Comparison of ENCODE assay signal across 9 cellular contexts in the genomic region with DNA sequence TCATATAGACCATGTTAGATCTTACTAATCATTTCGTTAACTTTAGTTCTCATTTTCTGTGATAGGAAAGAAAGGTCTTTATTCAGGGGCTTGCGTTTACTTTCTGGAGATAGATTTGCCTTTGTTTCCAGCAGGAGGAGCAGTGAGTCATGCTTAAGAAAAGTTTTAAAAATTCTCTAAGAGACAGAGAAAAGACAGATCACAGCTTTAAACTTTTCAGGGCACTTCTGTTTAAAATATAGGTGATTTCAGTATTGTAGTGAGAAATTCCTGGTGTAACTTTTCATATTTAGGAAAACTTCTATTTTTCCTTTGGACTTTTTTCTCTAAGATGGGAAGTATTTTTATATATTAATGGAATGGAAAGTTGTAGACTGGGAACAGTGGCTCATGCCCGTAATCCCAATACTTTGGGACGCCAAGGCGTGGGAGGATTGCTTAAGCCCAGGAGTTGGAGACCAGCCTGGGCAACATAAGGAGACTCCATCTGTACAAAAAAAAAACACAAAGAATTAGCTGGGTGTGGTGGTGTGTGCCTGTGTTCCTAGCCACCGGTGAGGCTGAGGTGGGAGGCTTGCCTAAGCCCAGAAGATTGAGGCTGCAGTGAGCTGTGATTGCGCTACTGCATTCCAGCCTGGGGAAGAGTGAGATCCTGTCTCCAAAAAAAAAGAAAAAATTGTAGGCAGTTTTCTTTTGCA.
DNase-seq lines count a peak whose midpoint lies in the region; ATAC-seq and TF ChIP-seq lines count a peak whose summit lies in the region.
"Had no signal": no experiment of that assay in that cellular context is flagged by ENCODE, and none has a peak within 500 bp of the region (broad histone marks: within the 10 kb centered on the region; RNA-seq: fewer than 3 reads in every experiment).

No MANE protein-coding gene starts in this region.

- DNase-seq in GM12865 (ENCODE audit: low read depth): peak; percentile 7
- DNase-seq in Panc1 (ENCODE audit: low read depth, low spot score): no peak
- peak; percentile 52 for DNase-seq in fibroblast of pulmonary artery (ENCODE audit: low read depth)
- no peak for DNase-seq in smooth muscle cell (lab: John Stamatoyannopoulos, UW; ENCODE audit: unreplicated experiment)
- no peak for DNase-seq in superior temporal gyrus (ENCODE audit: extremely low spot score)
- no peak for DNase-seq in hippocampal formation (lab: John Stamatoyannopoulos, UW)
- DNase-seq: stimulated activated CD4-positive, alpha-beta T cell treated with anti-CD3 and anti-CD28 coated beads, Interleukin-2, amount 100 ng/mL, for 24 hours; WERI-Rb-1 had no signal

- H3K27me3 ChIP-seq in Panc1 (ENCODE audit: control insufficient read depth, insufficient read depth, low read length) (no peaks in the 10 kb centered on the region), smooth muscle cell (ENCODE audit: low read depth) (no peaks in the 10 kb centered on the region)

- H3K27ac ChIP-seq in Panc1 (ENCODE audit: low read length) (no peak overlapping the region; the same call in 1 of the 2 replicates), smooth muscle cell (ENCODE audit: low read depth) (peak overlapping the region; percentile 73)
- H3K27ac ChIP-seq: WERI-Rb-1 had no signal

- H4K20me1 ChIP-seq in smooth muscle cell (ENCODE audit: low read depth): peaks cover 66% of the 10 kb centered on the region

- H3K9ac ChIP-seq in smooth muscle cell (ENCODE audit: low read depth): peak overlapping the region; percentile 2

- TF ChIP-seq CTCF in GM12865 (IDR thresholded peaks at IDR 0.05; ENCODE audit: insufficient read depth, low read depth, low read length, missing control alignments) (peak; percentile 16), Panc1 (IDR thresholded peaks at IDR 0.05) (peak; percentile 37; the same call in 1 of the 2 replicates), fibroblast of pulmonary artery (IDR thresholded peaks at IDR 0.05; ENCODE audit: low read length, missing control alignments) (peak; percentile 63), smooth muscle cell (IDR thresholded peaks at IDR 0.05; ENCODE audit: borderline replicate concordance, insufficient read depth, poor library complexity, severe bottlenecking) (peak; percentile 35)

- in situ Hi-C loops in Panc1 (cut with HindIII; ENCODE audit: low pct_unique_long_range_greater_than_20kb, low sequenced_read_pairs): no loop called here

- no peak for ATAC-seq in Panc1
- ATAC-seq in GM18873 (IDR thresholded peaks at IDR 0.05; ENCODE audit: low FRiP score, unreplicated experiment): no peak

- no peak overlapping the region for H3K4me3 ChIP-seq in GM12865 (ENCODE audit: low read depth, low read length)
- no peak overlapping the region for H3K4me3 ChIP-seq in Panc1 (ENCODE audit: low read depth in 2 of 2, low read length in 2 of 2)
- H3K4me3 ChIP-seq in fibroblast of pulmonary artery (replicated peaks; ENCODE audit: low read depth, low read length): no peak overlapping the region
- no peak overlapping the region for H3K4me3 ChIP-seq in smooth muscle cell

- H3K4me2 ChIP-seq in smooth muscle cell: peak overlapping the region; percentile 51

- intact Hi-C loops in Panc1 (cut with micrococcal nuclease; ENCODE audit: unreplicated experiment): no loop called here

- BruUV-seq in Panc1 (replicated peaks; lab: Mats Ljungman, UMichigan): no TSS peak

- H3K79me2 ChIP-seq in smooth muscle cell (ENCODE audit: low read depth): peaks cover 64% of the 10 kb centered on the region

- WGBS in smooth muscle cell (ENCODE audit: low lambda C conversion rate): 45% methylated on average over 7 of the region's 7 CpGs

- H3F3A ChIP-seq in smooth muscle cell (ENCODE audit: low read depth): peaks cover 19% of the 10 kb centered on the region

- POLR2A ChIA-PET in Panc1 (lab: Charles Lee): interaction anchor here (0.7 kb wide), 1 partner anchor 46 kb away, joined by 4 read pairs; no protein-coding TSS in a partner anchor

- H3K4me1 ChIP-seq in Panc1 (ENCODE audit: control insufficient read depth, insufficient read depth, low read length): peaks cover 3% of the 10 kb centered on the region; the same call in 1 of the 2 replicates
- H3K4me1 ChIP-seq in smooth muscle cell (ENCODE audit: low read depth): no peaks in the 10 kb centered on the region

- H3K36me3 ChIP-seq in Panc1 (ENCODE audit: control insufficient read depth, insufficient read depth, low read length) (peaks cover 3% of the 10 kb centered on the region; the same call in 1 of the 2 replicates), smooth muscle cell (ENCODE audit: low read depth) (no peaks in the 10 kb centered on the region)

- CTCF ChIA-PET in Panc1 (lab: Charles Lee): interaction anchor here (0.6 to 1.4 kb wide), 2 partner anchors 21 to 246 kb away, joined by 4 to 7 read pairs; no protein-coding TSS in a partner anchor

- no peak overlapping the region for H2AFZ ChIP-seq in smooth muscle cell (ENCODE audit: low read depth)

- H3K9me3 ChIP-seq in Panc1 (ENCODE audit: control insufficient read depth, insufficient read depth, low read depth, low read length) (no peaks in the 10 kb centered on the region), smooth muscle cell (replicated peaks; ENCODE audit: low read depth) (no peaks in the 10 kb centered on the region)

Comparison
In these comparisons a context has a peak if more than half of its experiments do, and no peak if none do; other contexts are left out.
1. DNase-seq: peak in GM12865 (single experiment) and fibroblast of pulmonary artery (single experiment); none in Panc1 (single experiment), smooth muscle cell (single experiment), superior temporal gyrus (single experiment) and hippocampal formation (0 of 2).
2. Peak in every context shown above with its lines, with median percentiles within 50 percentile points of each other: CTCF ChIP-seq.